ENCODE assay signal across 9 cellular contexts in genomic region chr6:161394437-161394836, GRCh38.
DNase-seq lines count a peak whose midpoint lies in the region; ATAC-seq, FAIRE-seq and TF ChIP-seq lines count a peak whose summit lies in the region.
"Had no signal": no experiment of that assay in that cellular context is flagged by ENCODE, and none has a peak within 500 bp of the region (broad histone marks: within the 10 kb centered on the region; RNA-seq: fewer than 3 reads in every experiment).

No MANE protein-coding gene starts in this region.

- peak overlapping the region; percentile 25 for H2BK12ac ChIP-seq in neuronal stem cell (ENCODE audit: low read length)

- no peak overlapping the region for H2AK5ac ChIP-seq in neuronal stem cell (ENCODE audit: low read depth, low read length)

- H3K27ac ChIP-seq in ACC112 (ENCODE audit: low read depth, low read length) = no peak overlapping the region
- H3K27ac ChIP-seq in neuronal stem cell (replicated peaks; ENCODE audit: low read length) = no peak overlapping the region
- no peak overlapping the region for H3K27ac ChIP-seq in HepG2 (ENCODE audit: extremely low read length, insufficient read depth, low read length)
- H3K27ac ChIP-seq: spleen had no signal

- no TSS peak for BruUV-seq in HepG2 (replicated peaks; lab: Mats Ljungman, UMichigan)

- H3K36me3 ChIP-seq in ACC112 (ENCODE audit: insufficient read depth, low read length) (no peaks in the 10 kb centered on the region), adipocyte (ENCODE audit: control insufficient read depth, insufficient read depth, low read length, severe bottlenecking) (no peaks in the 10 kb centered on the region), neuronal stem cell (replicated peaks in 1 of 2; ENCODE audit: control insufficient read depth in 2 of 2, insufficient read depth in 2 of 2, low read length in 2 of 2) (no peaks in the 10 kb centered on the region), HepG2 (replicated peaks in 1 of 2; ENCODE audit: control insufficient read depth in 1 of 2, insufficient read depth in 2 of 2, low read length in 2 of 2) (no peaks in the 10 kb centered on the region)
- H3K36me3 ChIP-seq: spleen had no signal

- no peak overlapping the region for H4K8ac ChIP-seq in neuronal stem cell (ENCODE audit: low read depth, low read length)

- H4K20me1 ChIP-seq in HepG2 (ENCODE audit: insufficient read depth, low read length) = no peaks in the 10 kb centered on the region

- POLR2A ChIA-PET in HepG2 (lab: Yijun Ruan, JAX) = no interaction called here

- no peak overlapping the region for H3K14ac ChIP-seq in neuronal stem cell (ENCODE audit: low read length)

- no peak for TF ChIP-seq RAD21 in HepG2 (CRISPR knock-in tag; IDR thresholded peaks at IDR 0.05)

- peak overlapping the region; percentile 17 for H3K18ac ChIP-seq in neuronal stem cell (ENCODE audit: low read length)

- H3K27me3 ChIP-seq in ACC112 (ENCODE audit: insufficient read depth, low read length) = no peaks in the 10 kb centered on the region
- H3K27me3 ChIP-seq in adipocyte (replicated peaks; ENCODE audit: control insufficient read depth, insufficient read depth, low read length) = peaks cover 21% of the 10 kb centered on the region
- H3K27me3 ChIP-seq in neuronal stem cell (ENCODE audit: control insufficient read depth in 3 of 3, insufficient read depth in 3 of 3, low read depth in 1 of 3, low read length in 3 of 3) = no peaks in the 10 kb centered on the region
- no peaks in the 10 kb centered on the region; a peak in 2 of 5 replicates for H3K27me3 ChIP-seq in HepG2 (ENCODE audit: control insufficient read depth in 1 of 2, insufficient read depth in 2 of 2, low read length in 2 of 2)
- H3K27me3 ChIP-seq: spleen had no signal

- H2BK5ac ChIP-seq in neuronal stem cell (ENCODE audit: low read length) = no peak overlapping the region

- DNase-seq in adipocyte (ENCODE audit: low read depth) (no peak), neuronal stem cell (ENCODE audit: low spot score) (no peak), HepG2 (ENCODE audit: low spot score) (no peak)
- no peak for DNase-seq in effector CD8-positive, alpha-beta T cell (lab: John Stamatoyannopoulos, UW)
- DNase-seq: spleen had no signal

- H2AFZ ChIP-seq in ACC112 (ENCODE audit: low read length, unreplicated experiment) (peak overlapping the region; percentile 51), neuronal stem cell (ENCODE audit: low read length) (peak overlapping the region; percentile 76), HepG2 (ENCODE audit: low read length) (no peak overlapping the region)

- H2BK15ac ChIP-seq in neuronal stem cell (ENCODE audit: low read length) = no peak overlapping the region

- CTCF ChIA-PET in HepG2 (lab: Yijun Ruan, JAX; ENCODE audit: low intra/inter-chr PET ratio, low total read pairs) = interaction anchor here (1.6 to 2.0 kb wide), 2 partner anchors 104 to 300 kb away, joined by 4 to 11 read pairs; no protein-coding TSS in a partner anchor

- TF ChIP-seq POLR2A in HepG2 (IDR thresholded peaks at IDR 0.05; ENCODE audit: insufficient read depth in 1 of 2, low read depth in 2 of 2, low read length in 2 of 2) = no peak

- no peak overlapping the region for H3K4ac ChIP-seq in neuronal stem cell (ENCODE audit: low read length)

- WGBS in neuronal stem cell (ENCODE audit: extremely low coverage in 2 of 2, insufficient read length in 2 of 2, insufficient replicate concordance in 1 of 2), 2 donors = no CpG with 5 or more reads among the region's 5 CpGs
- WGBS in HepG2 (ENCODE audit: low lambda C conversion rate) = 68% methylated on average over 5 of the region's 5 CpGs

- no peak overlapping the region for H3K4me2 ChIP-seq in neuronal stem cell (ENCODE audit: insufficient read depth, low read length, poor library complexity, severe bottlenecking)
- H3K4me2 ChIP-seq in HepG2 (ENCODE audit: low read depth, low read length) = no peak overlapping the region

- ATAC-seq in GM18498 (IDR thresholded peaks at IDR 0.05; ENCODE audit: unreplicated experiment) = peak; percentile 3
- ATAC-seq in HepG2 = no peak
- no peak for ATAC-seq in GM21786 (IDR thresholded peaks at IDR 0.05; ENCODE audit: unreplicated experiment)

- intact Hi-C loops in HepG2 (cut with micrococcal nuclease; ENCODE audit: unreplicated experiment) = loop anchor here (1.0 kb wide), 1 partner anchor 267 kb away; no protein-coding TSS in a partner anchor

- in situ Hi-C loops in HepG2 (cut with HindIII; ENCODE audit: extremely low pct_ligation_motif_present, low pct_unique_long_range_greater_than_20kb) = no loop called here

- H3K79me2 ChIP-seq in ACC112 (ENCODE audit: control insufficient read depth, insufficient read depth, low read length, unreplicated experiment) = no peaks in the 10 kb centered on the region
- no peaks in the 10 kb centered on the region for H3K79me2 ChIP-seq in HepG2 (ENCODE audit: insufficient read depth, low read length)

- TF ChIP-seq CTCF in HepG2 (CRISPR knock-in tag; IDR thresholded peaks at IDR 0.05) = no peak

- H3K4me1 ChIP-seq in ACC112 (ENCODE audit: control insufficient read depth, insufficient read depth, low read length, unreplicated experiment) (peaks cover 7% of the 10 kb centered on the region), adipocyte (ENCODE audit: control insufficient read depth, insufficient read depth, low read length) (peaks cover 4% of the 10 kb centered on the region), neuronal stem cell (ENCODE audit: control insufficient read depth in 2 of 2, insufficient read depth in 1 of 2, low read depth in 1 of 2, low read length in 2 of 2) (peaks cover 7 to 10% of the 10 kb centered on the region in 2 donors), HepG2 (ENCODE audit: insufficient read depth, low read length) (no peaks in the 10 kb centered on the region)

- H3K9me3 ChIP-seq in adipocyte (ENCODE audit: control insufficient read depth, low read length) (peaks cover 7% of the 10 kb centered on the region), neuronal stem cell (replicated peaks in 1 of 2; ENCODE audit: control insufficient read depth in 2 of 2, insufficient read depth in 1 of 2, low read depth in 1 of 2, low read length in 2 of 2) (peaks cover 4 to 11% of the 10 kb centered on the region in 2 donors), HepG2 (ENCODE audit: low read length) (no peaks in the 10 kb centered on the region)

- H3K9ac ChIP-seq in adipocyte (ENCODE audit: low read length) (peak overlapping the region; percentile 4), neuronal stem cell (ENCODE audit: low read depth, low read length, poor library complexity) (no peak overlapping the region), HepG2 (ENCODE audit: insufficient read depth, low read depth, low read length) (no peak overlapping the region)

- no peak overlapping the region for H2BK120ac ChIP-seq in neuronal stem cell (ENCODE audit: low read depth, low read length)

- TF ChIP-seq EP300 in HepG2 (IDR thresholded peaks at IDR 0.05; ENCODE audit: low read depth in 2 of 2, low read length in 2 of 2) (no peak), HepG2 (CRISPR knock-in tag; IDR thresholded peaks at IDR 0.05; ENCODE audit: borderline replicate concordance) (no peak)

- peak overlapping the region; percentile 58 for H3K4me3 ChIP-seq in ACC112 (ENCODE audit: low read depth, low read length)
- H3K4me3 ChIP-seq in adipocyte (ENCODE audit: low read length) = no peak overlapping the region
- H3K4me3 ChIP-seq in neuronal stem cell (ENCODE audit: low read length in 2 of 2) = no peak overlapping the region
- no peak overlapping the region for H3K4me3 ChIP-seq in HepG2 (replicated peaks in 1 of 3; ENCODE audit: insufficient read depth in 1 of 3, low read depth in 2 of 3, low read length in 3 of 3)
- H3K4me3 ChIP-seq: K562 had no signal

- no peak overlapping the region for H3K23ac ChIP-seq in neuronal stem cell (ENCODE audit: low read depth, low read length, poor library complexity)

- no peaks in the 10 kb centered on the region for H3K79me1 ChIP-seq in neuronal stem cell (ENCODE audit: low read depth, low read length)

- H4K91ac ChIP-seq in neuronal stem cell (ENCODE audit: low read depth, low read length, poor library complexity) = no peak overlapping the region

- FAIRE-seq in HepG2 (lab: Jason Lieb, UNC) = no peak

TF ChIP-seq in HepG2, 621 proteins besides CTCF, POLR2A, EP300 and RAD21:
- no peak for TF ChIP-seq ZBTB33 (CRISPR knock-in tag; IDR thresholded peaks at IDR 0.05)
- no peak for TF ChIP-seq BATF2 (CRISPR knock-in tag; IDR thresholded peaks at IDR 0.05)
- no peak for TF ChIP-seq ZFYVE20 (CRISPR knock-in tag; IDR thresholded peaks at IDR 0.05; ENCODE audit: borderline replicate concordance, low read depth)
